In genomic region chr9:111298831-111299603, GRCh38 we compare ENCODE assay signal across 9 cellular contexts. TPM values are rescaled to one million over a fixed set of nuclear protein-coding genes. Genes with fewer than 3 reads are reported as not detected.
DNase-seq lines count a peak whose midpoint lies in the region; ATAC-seq, FAIRE-seq and TF ChIP-seq lines count a peak whose summit lies in the region.
"Had no signal": no experiment of that assay in that cellular context is flagged by ENCODE, and none has a peak within 500 bp of the region (broad histone marks: within the 10 kb centered on the region; RNA-seq: fewer than 3 reads in every experiment).

No MANE protein-coding gene starts in this region.

- no peaks in the 10 kb centered on the region for H3K4me1 ChIP-seq in kidney (ENCODE audit: control insufficient read depth in 1 of 2, insufficient read depth in 1 of 2, low read depth in 1 of 2, low read length in 2 of 2)
- H3K4me1 ChIP-seq in subcutaneous abdominal adipose tissue (ENCODE audit: control insufficient read depth in 5 of 5, insufficient read depth in 5 of 5, low read length in 5 of 5) = peaks cover 0 to 13% (median 8%) of the 10 kb centered on the region in 5 donors

- ATAC-seq in HG02678 (IDR thresholded peaks at IDR 0.05; ENCODE audit: unreplicated experiment) = peak; percentile 57
- ATAC-seq in effector memory CD8-positive, alpha-beta T cell (replicated peaks) = no peak

- H3K27me3 Mint-ChIP-seq in effector memory CD8-positive, alpha-beta T cell = peaks cover 0 to 13% of the 10 kb centered on the region in 2 donors

- FAIRE-seq in bronchial epithelial cell (lab: Jason Lieb, UNC) (no peak), kidney (lab: Jason Lieb, UNC) (peak; percentile 99)

- DNase-seq in DMS53 (lab: John Stamatoyannopoulos, UW) = peak; percentile 55
- DNase-seq in NCI-H748 (lab: John Stamatoyannopoulos, UW; ENCODE audit: unreplicated experiment) = peak; percentile 60
- peak; percentile 61 for DNase-seq in bronchial epithelial cell (ENCODE audit: low read depth)
- DNase-seq in kidney = peak; percentile 89
- no peak for DNase-seq in effector memory CD8-positive, alpha-beta T cell
- DNase-seq in activated CD8-positive, alpha-beta memory T cell treated with anti-CD3 and anti-CD28 coated beads, Interleukin-2, amount 50 U/mL, for 48 hours = no peak

- no peaks in the 10 kb centered on the region for H3K4me1 Mint-ChIP-seq in effector memory CD8-positive, alpha-beta T cell (ENCODE audit: low read depth in 2 of 2)

- H3K9ac ChIP-seq in kidney (ENCODE audit: low read length in 2 of 2) = no peak overlapping the region
- peak overlapping the region in 1 of 5 donors; percentile 47 for H3K9ac ChIP-seq in subcutaneous abdominal adipose tissue (ENCODE audit: low read length in 5 of 5)

- TF ChIP-seq CTCF in bronchial epithelial cell (IDR thresholded peaks at IDR 0.05; ENCODE audit: insufficient read depth, low read length, severe bottlenecking) = peak; percentile 47
- TF ChIP-seq CTCF in kidney (IDR thresholded peaks at IDR 0.05; ENCODE audit: borderline replicate concordance, extremely low read depth, insufficient read depth) = peak; percentile 77

- H3K4me3 Mint-ChIP-seq in effector memory CD8-positive, alpha-beta T cell = no peak overlapping the region
- H3K4me3 Mint-ChIP-seq: stimulated activated naive CD8-positive, alpha-beta T cell treated with anti-CD3 and anti-CD28 coated beads, Interleukin-15, Interleukin-2, amounts not matched to agents 100 ng/mL and 50 ng/mL, for 24 hours had no signal

- H3K9me3 Mint-ChIP-seq in effector memory CD8-positive, alpha-beta T cell = peaks cover 0 to 2% of the 10 kb centered on the region in 2 donors

- H3K36me3 ChIP-seq in bronchial epithelial cell (ENCODE audit: control insufficient read depth, insufficient read depth, low read length) (no peaks in the 10 kb centered on the region), kidney (ENCODE audit: control insufficient read depth in 1 of 2, insufficient read depth in 2 of 2, low read length in 2 of 2) (no peaks in the 10 kb centered on the region), subcutaneous abdominal adipose tissue (ENCODE audit: control insufficient read depth in 5 of 5, insufficient read depth in 5 of 5, low read length in 5 of 5) (no peaks in the 10 kb centered on the region)

- H3K9me3 ChIP-seq in kidney (ENCODE audit: control insufficient read depth in 1 of 2, low read length in 2 of 2) = no peaks in the 10 kb centered on the region
- H3K9me3 ChIP-seq in subcutaneous abdominal adipose tissue (ENCODE audit: control insufficient read depth in 5 of 5, low read length in 5 of 5) = no peaks in the 10 kb centered on the region

- H3K36me3 Mint-ChIP-seq in effector memory CD8-positive, alpha-beta T cell (ENCODE audit: insufficient read depth) = no peaks in the 10 kb centered on the region

- H3K27ac ChIP-seq in kidney (ENCODE audit: low read depth in 2 of 2, low read length in 2 of 2) (no peak overlapping the region), subcutaneous abdominal adipose tissue (ENCODE audit: low read depth, low read length) (peak overlapping the region; percentile 31)

- H3K4me3 ChIP-seq in bronchial epithelial cell (ENCODE audit: low read depth, low read length) = no peak overlapping the region
- no peak overlapping the region for H3K4me3 ChIP-seq in kidney (ENCODE audit: low read length in 2 of 2)
- H3K4me3 ChIP-seq in subcutaneous abdominal adipose tissue (ENCODE audit: low read depth in 1 of 5, low read length in 5 of 5) = peak overlapping the region in 2 of 5 donors; percentile 37 to 48

- no peak overlapping the region for H3K27ac Mint-ChIP-seq in effector memory CD8-positive, alpha-beta T cell
- H3K27ac Mint-ChIP-seq: stimulated activated naive CD8-positive, alpha-beta T cell treated with anti-CD3 and anti-CD28 coated beads, Interleukin-15, Interleukin-2, amounts not matched to agents 100 ng/mL and 50 ng/mL, for 24 hours had no signal

- intact Hi-C loops in kidney (cut with DNase I) = no loop called here

- H3K27me3 ChIP-seq in bronchial epithelial cell (ENCODE audit: control insufficient read depth, insufficient read depth, low read length) = no peaks in the 10 kb centered on the region
- no peaks in the 10 kb centered on the region for H3K27me3 ChIP-seq in subcutaneous abdominal adipose tissue (ENCODE audit: control insufficient read depth in 5 of 5, insufficient read depth in 4 of 5, low read length in 5 of 5)

RNA-seq across cellular contexts. Expression of gene OR2K2, which starts 31.0 kb away (rescaled TPM):
- total RNA-seq in bronchial epithelial cell (not detected in 2 replicates), kidney (not detected)
- not detected for polyA plus RNA-seq in kidney (ENCODE audit: insufficient read depth, low read depth, low replicate concordance)

Comparison
In these comparisons a context has a peak if more than half of its experiments do, and no peak if none do; other contexts are left out.
1. DNase-seq: peak in DMS53 (single experiment), NCI-H748 (single experiment), bronchial epithelial cell (single experiment) and kidney (single experiment); none in effector memory CD8-positive, alpha-beta T cell (0 of 3) and activated CD8-positive, alpha-beta memory T cell treated with anti-CD3 and anti-CD28 coated beads, Interleukin-2, amount 50 U/mL, for 48 hours (single experiment).